ENCODE assay signal across 34 cellular contexts in genomic region chr2:26629751-26630150, GRCh38. TPM values are rescaled to one million over a fixed set of nuclear protein-coding genes. Genes with fewer than 3 reads are reported as not detected.
"Had no signal": no experiment of that assay in that cellular context is flagged by ENCODE, and none has a peak within 500 bp of the region (broad histone marks: within the 10 kb centered on the region; RNA-seq: fewer than 3 reads in every experiment).

No MANE protein-coding gene starts in this region.

- ATAC-seq: foreskin keratinocyte; gastroesophageal sphincter; heart left ventricle; left lung; natural killer cell; psoas muscle; right cardiac atrium; stimulated activated memory B cell treated with anti-CD40 and anti-IgM and Interleukin-4, amounts not matched to agents 10 μg/mL and 1 μg/mL and 100 μg/mL, for 72 hours; stimulated activated naive CD8-positive, alpha-beta T cell treated with anti-CD3 and anti-CD28 coated beads, Interleukin-15, Interleukin-2, amounts not matched to agents 100 U/mL and 50 U/mL, for 24 hours had no signal

- H3K79me2 ChIP-seq: hepatocyte had no signal

- DNase-seq: colonic mucosa; dermis blood vessel endothelial cell; effector memory CD4-positive, alpha-beta T cell; foreskin keratinocyte; kidney; mammary epithelial cell; natural killer cell; nucleus accumbens; psoas muscle; right cardiac atrium; sigmoid colon; stimulated activated CD4-positive, alpha-beta T cell treated with anti-CD3 and anti-CD28 coated beads, Interleukin-4, amount 100 ng/mL, for 4 hours; stimulated activated naive CD8-positive, alpha-beta T cell treated with anti-CD3 and anti-CD28 coated beads, Interleukin-15, Interleukin-2, amounts not matched to agents 100 U/mL and 50 U/mL, for 24 hours; substantia nigra; testis; uterus had no signal

- H3K27me3 Mint-ChIP-seq: type B pancreatic cell had no signal

- H3K4me3 Mint-ChIP-seq: natural killer cell; stimulated activated memory B cell treated with anti-CD40 and anti-IgM and Interleukin-4, amounts not matched to agents 10 μg/mL and 1 μg/mL and 100 μg/mL, for 72 hours; type B pancreatic cell had no signal

- H3K4me3 ChIP-seq: colonic mucosa, esophagus muscularis mucosa, gastroesophageal sphincter, heart left ventricle, hepatocyte, left lung, psoas muscle, sigmoid colon, testis, tibial artery, uterus had no signal

- FAIRE-seq: endothelial cell of umbilical vein, kidney had no signal

- H3K27ac Mint-ChIP-seq: natural killer cell; stimulated activated memory B cell treated with anti-CD40 and anti-IgM and Interleukin-4, amounts not matched to agents 10 μg/mL and 1 μg/mL and 100 μg/mL, for 72 hours; type B pancreatic cell had no signal

- H3K4me1 ChIP-seq: colonic mucosa, foreskin keratinocyte, heart left ventricle, left lung, psoas muscle, sigmoid colon, testis, tibial artery, uterus had no signal

- H3K36me3 Mint-ChIP-seq: natural killer cell; stimulated activated memory B cell treated with anti-CD40 and anti-IgM and Interleukin-4, amounts not matched to agents 10 μg/mL and 1 μg/mL and 100 μg/mL, for 72 hours; type B pancreatic cell had no signal

- H3K9me3 ChIP-seq: colonic mucosa, esophagus muscularis mucosa, gastroesophageal sphincter, heart left ventricle, left lung, psoas muscle, sigmoid colon, testis, tibial artery, uterus had no signal

- H3K4me2 ChIP-seq: hepatocyte had no signal

- H2AFZ ChIP-seq: hepatocyte had no signal

- H3K9me3 Mint-ChIP-seq: natural killer cell; stimulated activated memory B cell treated with anti-CD40 and anti-IgM and Interleukin-4, amounts not matched to agents 10 μg/mL and 1 μg/mL and 100 μg/mL, for 72 hours; type B pancreatic cell had no signal

- H3K36me3 ChIP-seq: colonic mucosa, esophagus muscularis mucosa, gastroesophageal sphincter, heart left ventricle, left lung, sigmoid colon, tibial artery, uterus had no signal

- H3K4me1 Mint-ChIP-seq: stimulated activated memory B cell treated with anti-CD40 and anti-IgM and Interleukin-4, amounts not matched to agents 10 μg/mL and 1 μg/mL and 100 μg/mL, for 72 hours had no signal

- H3K27me3 ChIP-seq: colonic mucosa, esophagus muscularis mucosa, gastroesophageal sphincter, hepatocyte, left lung, sigmoid colon, testis, uterus had no signal

- H3K27ac ChIP-seq: colonic mucosa, esophagus muscularis mucosa, foreskin keratinocyte, gastroesophageal sphincter, heart left ventricle, hepatocyte, left lung, psoas muscle, sigmoid colon, testis, tibial artery, uterus had no signal

RNA-seq across cellular contexts. Expression of gene CIB4, which starts 11.4 kb away (rescaled TPM):
- total RNA-seq: cerebellum, colonic mucosa, dermis blood vessel endothelial cell, endothelial cell of umbilical vein, epithelial cell of proximal tubule, esophagus muscularis mucosa, fibroblast of lung, foreskin keratinocyte, gastroesophageal sphincter, heart left ventricle, hepatocyte, kidney, left lung, lower leg skin, mammary epithelial cell, mesenteric fat pad, mononuclear cell, natural killer cell, osteocyte, psoas muscle, renal cortical epithelial cell, right cardiac atrium, sigmoid colon, skeletal muscle tissue had no signal
